10 cellular contexts compared by ENCODE assay signal in genomic region chr14:53570411-53571387, GRCh38.
DNase-seq lines count a peak whose midpoint lies in the region; ATAC-seq, FAIRE-seq and TF ChIP-seq lines count a peak whose summit lies in the region.
"Had no signal": no experiment of that assay in that cellular context is flagged by ENCODE, and none has a peak within 500 bp of the region (broad histone marks: within the 10 kb centered on the region; RNA-seq: fewer than 3 reads in every experiment).

No MANE protein-coding gene starts in this region.

- DNase-seq in GM10266 (ENCODE audit: extremely low spot score) (peak; percentile 66), NOMO-1 treated with dmso at 0.1 percent for 144 hours (lab: John Stamatoyannopoulos, UW; ENCODE audit: unreplicated experiment) (no peak), cardiac septum (ENCODE audit: low spot score) (no peak), urothelium cell line (ENCODE audit: low spot score) (no peak)
- no peak for DNase-seq in stimulated activated CD4-positive, alpha-beta T cell treated with anti-CD3 and anti-CD28 coated beads, Interleukin-1b, Interleukin-23, amount 100 ng/mL, for 48 hours
- DNase-seq: midbrain, NCI-H524 had no signal

- ATAC-seq in GM19324 (IDR thresholded peaks at IDR 0.05; ENCODE audit: low FRiP score, unreplicated experiment) = peak; percentile 75
- ATAC-seq in HG02763 (IDR thresholded peaks at IDR 0.05; ENCODE audit: unreplicated experiment) = peak; percentile 94
- ATAC-seq in HG03521 (IDR thresholded peaks at IDR 0.05; ENCODE audit: unreplicated experiment) = peak; percentile 94

- no peak for FAIRE-seq in urothelium cell line (lab: Jason Lieb, UNC)

- intact Hi-C loops in cardiac septum (cut with DNase I) = no loop called here

- TF ChIP-seq CTCF in GM10266 (IDR thresholded peaks at IDR 0.05; ENCODE audit: control insufficient read depth, insufficient read depth, low read depth, missing control alignments) = no peak
